9 cellular contexts compared by ENCODE assay signal in genomic region chr3:184562875-184563568, GRCh38. TPM values are rescaled to one million over a fixed set of nuclear protein-coding genes. Genes with fewer than 3 reads are reported as not detected.
DNase-seq lines count a peak whose midpoint lies in the region; ATAC-seq and TF ChIP-seq lines count a peak whose summit lies in the region.
"Had no signal": no experiment of that assay in that cellular context is flagged by ENCODE, and none has a peak within 500 bp of the region (broad histone marks: within the 10 kb centered on the region; RNA-seq: fewer than 3 reads in every experiment).

No MANE protein-coding gene starts in this region.

- H3K9me3 ChIP-seq in CD8-positive, alpha-beta memory T cell (ENCODE audit: low read length): no peaks in the 10 kb centered on the region
- no peaks in the 10 kb centered on the region for H3K9me3 ChIP-seq in SJCRH30 (replicated peaks)
- no peaks in the 10 kb centered on the region for H3K9me3 ChIP-seq in psoas muscle

- peaks cover 11 to 27% (median 12%) of the 10 kb centered on the region in 3 donors for H3K4me1 Mint-ChIP-seq in CD8-positive, alpha-beta memory T cell
- H3K4me1 Mint-ChIP-seq in activated T-helper 17 cell treated with anti-CD3 and anti-CD28 coated beads, Interleukin-2, amount 50 U/mL, for 72 hours: peaks cover 10% of the 10 kb centered on the region

- H3K36me3 ChIP-seq in CD8-positive, alpha-beta memory T cell (ENCODE audit: insufficient read depth, low read length): no peaks in the 10 kb centered on the region
- no peaks in the 10 kb centered on the region for H3K36me3 ChIP-seq in SJCRH30
- no peaks in the 10 kb centered on the region for H3K36me3 ChIP-seq in psoas muscle (ENCODE audit: insufficient read depth in 1 of 2, low read depth in 1 of 2)

- CTCF ChIA-PET in CD8-positive, alpha-beta memory T cell (lab: Charles Lee): interaction anchor here (1.0 to 3.0 kb wide), 2 partner anchors 155 to 162 kb away, joined by 4 to 20 read pairs; no protein-coding TSS in a partner anchor

- TF ChIP-seq CTCF in psoas muscle (IDR thresholded peaks at IDR 0.05): no peak

- no peaks in the 10 kb centered on the region for H3K9me3 Mint-ChIP-seq in CD8-positive, alpha-beta memory T cell
- H3K9me3 Mint-ChIP-seq in activated T-helper 17 cell treated with anti-CD3 and anti-CD28 coated beads, Interleukin-2, amount 50 U/mL, for 72 hours: no peaks in the 10 kb centered on the region

- ATAC-seq in psoas muscle: no peak
- ATAC-seq in activated T-helper 17 cell treated with anti-CD3 and anti-CD28 coated beads, Interleukin-2, amount 50 U/mL, for 72 hours (replicated peaks): no peak
- ATAC-seq in HG02678 (IDR thresholded peaks at IDR 0.05; ENCODE audit: unreplicated experiment): no peak

- peak overlapping the region in 4 of 7 donors; percentile 33 to 66 (median 52) for H3K4me3 Mint-ChIP-seq in CD8-positive, alpha-beta memory T cell
- H3K4me3 Mint-ChIP-seq in activated T-helper 17 cell treated with anti-CD3 and anti-CD28 coated beads, Interleukin-2, amount 50 U/mL, for 72 hours: no peak overlapping the region

- H3K27ac Mint-ChIP-seq in CD8-positive, alpha-beta memory T cell: no peak overlapping the region
- no peak overlapping the region for H3K27ac Mint-ChIP-seq in activated T-helper 17 cell treated with anti-CD3 and anti-CD28 coated beads, Interleukin-2, amount 50 U/mL, for 72 hours

- no peak for DNase-seq in CD8-positive, alpha-beta memory T cell
- DNase-seq in SJCRH30 (peak; percentile 46 to 56), head of caudate nucleus (peak in 22 of 42 donors; percentile 20 to 69 (median 43)), psoas muscle (no peak), activated gamma-delta T cell treated with Interleukin-2 at 50 U/mL for 16 hours (no peak)
- DNase-seq in activated CD4-positive, CD25-positive, alpha-beta regulatory T cell treated with anti-CD3 and anti-CD28 coated beads, Interleukin-2, amount 50 U/mL, for 72 hours: no peak

- intact Hi-C loops in head of caudate nucleus (cut with DNase I): no loop called here
- intact Hi-C loops in psoas muscle (cut with DNase I): no loop called here

- peaks cover 46 to 69% of the 10 kb centered on the region in 2 donors for H3K27me3 Mint-ChIP-seq in CD8-positive, alpha-beta memory T cell
- H3K27me3 Mint-ChIP-seq in activated T-helper 17 cell treated with anti-CD3 and anti-CD28 coated beads, Interleukin-2, amount 50 U/mL, for 72 hours: peaks cover 17% of the 10 kb centered on the region

- H3K36me3 Mint-ChIP-seq in CD8-positive, alpha-beta memory T cell: no peaks in the 10 kb centered on the region
- no peaks in the 10 kb centered on the region for H3K36me3 Mint-ChIP-seq in activated T-helper 17 cell treated with anti-CD3 and anti-CD28 coated beads, Interleukin-2, amount 50 U/mL, for 72 hours (ENCODE audit: low read depth)

- H3K4me3 ChIP-seq in CD8-positive, alpha-beta memory T cell (ENCODE audit: low read length): no peak overlapping the region
- peak overlapping the region; percentile 70 for H3K4me3 ChIP-seq in SJCRH30
- peak overlapping the region; percentile 70 for H3K4me3 ChIP-seq in psoas muscle

- H3K4me1 ChIP-seq in CD8-positive, alpha-beta memory T cell (ENCODE audit: insufficient read depth, low read length): peaks cover 35% of the 10 kb centered on the region
- H3K4me1 ChIP-seq in SJCRH30 (peaks cover 25% of the 10 kb centered on the region; the same call in 1 of the 2 replicates), psoas muscle (peaks cover 12% of the 10 kb centered on the region)

- no peak overlapping the region for H3K27ac ChIP-seq in CD8-positive, alpha-beta memory T cell (ENCODE audit: low read depth, low read length)
- H3K27ac ChIP-seq in SJCRH30: 0 out of 2 replicates have a peak overlapping the region, but pooled peaks have one; percentile 1
- H3K27ac ChIP-seq in psoas muscle: no peak overlapping the region

- peaks cover 30% of the 10 kb centered on the region for H3K27me3 ChIP-seq in CD8-positive, alpha-beta memory T cell (ENCODE audit: insufficient read depth, low read length, poor library complexity, severe bottlenecking)
- H3K27me3 ChIP-seq in SJCRH30 (peaks cover 13% of the 10 kb centered on the region; the same call in 1 of the 2 replicates), psoas muscle (ENCODE audit: insufficient read depth in 3 of 3, low read length in 2 of 3) (peaks cover 0 to 18% (median 2%) of the 10 kb centered on the region in 3 donors)

- WGBS in psoas muscle, 3 donors: 52 to 64% (median 59%) methylated on average over 24 of the region's 24 CpGs

- POLR2A ChIA-PET in CD8-positive, alpha-beta memory T cell (lab: Charles Lee): no interaction called here

RNA-seq across cellular contexts. Expression of gene EPHB3, which starts 1.4 kb away (rescaled TPM):
- total RNA-seq in CD8-positive, alpha-beta memory T cell: under 1 TPM in 1 of 2 experiments, not detected in 1; 0.04 TPM
- 0.31 TPM for polyA plus RNA-seq in CD8-positive, alpha-beta memory T cell
- total RNA-seq in SJCRH30 (2014; rRNA removed; shearing (Covaris generic)): 16.4 and 16.6 TPM in 2 replicates
- 1 to 10 TPM in 2 of 4 donors, under 1 TPM in 2; 0.34 to 1.6 (median 0.92) TPM for total RNA-seq in psoas muscle
- under 1 TPM; 0.08 to 0.69 (median 0.36) TPM for polyA plus RNA-seq in psoas muscle
- total RNA-seq in activated T-helper 17 cell treated with anti-CD3 and anti-CD28 coated beads, Interleukin-2, amount 50 U/mL, for 72 hours: under 1 TPM in 1 of 2 donors, not detected in 1; 0.11 TPM
- total RNA-seq: pulmonary artery endothelial cell had no signal

Comparison
In these comparisons a context has a peak if more than half of its experiments do, and no peak if none do; other contexts are left out.
1. DNase-seq: peak in SJCRH30 (2 of 2) and head of caudate nucleus (22 of 42); none in CD8-positive, alpha-beta memory T cell (0 of 5), psoas muscle (0 of 2), activated gamma-delta T cell treated with Interleukin-2 at 50 U/mL for 16 hours (single experiment) and activated CD4-positive, CD25-positive, alpha-beta regulatory T cell treated with anti-CD3 and anti-CD28 coated beads, Interleukin-2, amount 50 U/mL, for 72 hours (single experiment).